1 cellular context compared by ENCODE assay signal in genomic region chr9:136008693-136008997, GRCh38.
TF ChIP-seq lines count a peak whose summit lies in the region.

No MANE protein-coding gene starts in this region.

TF ChIP-seq in GM23338, 12 proteins besides CTCF, POLR2A, EP300 and RAD21:
- TF ChIP-seq EZH2 (IDR thresholded peaks at IDR 0.05; ENCODE audit: low read depth, unreplicated experiment) (no peak), EZH2phosphoT487 (IDR thresholded peaks at IDR 0.05; ENCODE audit: unreplicated experiment) (no peak), JUNB (IDR thresholded peaks at IDR 0.05; ENCODE audit: unreplicated experiment) (no peak), CREB1 (CRISPR knock-in tag; IDR thresholded peaks at IDR 0.05; ENCODE audit: low read depth) (no peak), ZNF114 (CRISPR knock-in tag; IDR thresholded peaks at IDR 0.05) (no peak), ZNF331 (CRISPR knock-in tag; IDR thresholded peaks at IDR 0.05; ENCODE audit: low read depth) (no peak), STAT1 (IDR thresholded peaks at IDR 0.05; ENCODE audit: unreplicated experiment) (no peak), POLR2AphosphoS5 (IDR thresholded peaks at IDR 0.05; ENCODE audit: low read depth) (no peak), ZNF462 (CRISPR knock-in tag; IDR thresholded peaks at IDR 0.05) (no peak), ETS1 (IDR thresholded peaks at IDR 0.05) (no peak), REST (IDR thresholded peaks at IDR 0.05; ENCODE audit: unreplicated experiment) (no peak), NANOG (IDR thresholded peaks at IDR 0.05; ENCODE audit: borderline replicate concordance) (no peak)
